In the genomic region with DNA sequence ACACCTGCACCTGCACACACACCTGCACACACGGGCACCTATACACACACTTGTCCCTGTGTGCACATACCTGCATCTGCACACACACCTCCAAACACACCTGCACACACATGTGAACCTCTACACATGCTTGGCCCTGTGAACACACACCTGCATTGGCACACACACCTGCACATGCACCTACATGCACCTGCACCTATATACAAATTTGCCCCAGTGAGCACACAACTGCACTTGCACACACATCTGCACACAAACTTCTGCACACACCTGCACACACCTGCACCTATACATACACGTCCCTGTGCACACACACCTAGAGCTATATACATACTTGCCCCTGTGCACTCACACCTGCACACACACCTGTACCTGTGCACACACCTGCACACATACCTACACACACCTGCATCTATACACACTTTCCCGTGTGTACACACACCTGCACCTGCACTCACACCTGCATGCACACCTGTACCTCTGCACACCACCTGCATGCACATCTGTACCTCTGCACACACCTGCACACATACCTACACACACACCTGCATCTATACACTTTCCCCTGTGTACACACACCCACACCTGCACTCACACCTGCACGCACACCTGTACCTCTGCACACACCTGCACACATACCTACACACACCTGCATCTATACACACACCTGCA, we compare ENCODE assay signal across 1 cellular context.
TF ChIP-seq lines count a peak whose summit lies in the region.

No MANE protein-coding gene starts in this region.

TF ChIP-seq in K562, 482 proteins besides CTCF, POLR2A, EP300 and RAD21:
- TF ChIP-seq, protein P1, sequence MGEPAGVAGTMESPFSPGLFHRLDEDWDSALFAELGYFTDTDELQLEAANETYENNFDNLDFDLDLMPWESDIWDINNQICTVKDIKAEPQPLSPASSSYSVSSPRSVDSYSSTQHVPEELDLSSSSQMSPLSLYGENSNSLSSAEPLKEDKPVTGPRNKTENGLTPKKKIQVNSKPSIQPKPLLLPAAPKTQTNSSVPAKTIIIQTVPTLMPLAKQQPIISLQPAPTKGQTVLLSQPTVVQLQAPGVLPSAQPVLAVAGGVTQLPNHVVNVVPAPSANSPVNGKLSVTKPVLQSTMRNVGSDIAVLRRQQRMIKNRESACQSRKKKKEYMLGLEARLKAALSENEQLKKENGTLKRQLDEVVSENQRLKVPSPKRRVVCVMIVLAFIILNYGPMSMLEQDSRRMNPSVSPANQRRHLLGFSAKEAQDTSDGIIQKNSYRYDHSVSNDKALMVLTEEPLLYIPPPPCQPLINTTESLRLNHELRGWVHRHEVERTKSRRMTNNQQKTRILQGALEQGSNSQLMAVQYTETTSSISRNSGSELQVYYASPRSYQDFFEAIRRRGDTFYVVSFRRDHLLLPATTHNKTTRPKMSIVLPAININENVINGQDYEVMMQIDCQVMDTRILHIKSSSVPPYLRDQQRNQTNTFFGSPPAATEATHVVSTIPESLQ (CRISPR knock-in tag; IDR thresholded peaks at IDR 0.05), result no peak
- TF ChIP-seq ARNT (IDR thresholded peaks at IDR 0.05), result no peak
- TF ChIP-seq MAFK (IDR thresholded peaks at IDR 0.05; ENCODE audit: low read length), result no peak
- peak; percentile 93 for TF ChIP-seq ZEB2 (IDR thresholded peaks at IDR 0.05)
- TF ChIP-seq ATF7 (IDR thresholded peaks at IDR 0.05), result no peak
- TF ChIP-seq CBFA2T2 (conservative IDR thresholded peaks at IDR 0.05), result peak; percentile 28; the same call in 1 of the 2 replicates
